ENCODE assay signal across 1 cellular context in the genomic region with DNA sequence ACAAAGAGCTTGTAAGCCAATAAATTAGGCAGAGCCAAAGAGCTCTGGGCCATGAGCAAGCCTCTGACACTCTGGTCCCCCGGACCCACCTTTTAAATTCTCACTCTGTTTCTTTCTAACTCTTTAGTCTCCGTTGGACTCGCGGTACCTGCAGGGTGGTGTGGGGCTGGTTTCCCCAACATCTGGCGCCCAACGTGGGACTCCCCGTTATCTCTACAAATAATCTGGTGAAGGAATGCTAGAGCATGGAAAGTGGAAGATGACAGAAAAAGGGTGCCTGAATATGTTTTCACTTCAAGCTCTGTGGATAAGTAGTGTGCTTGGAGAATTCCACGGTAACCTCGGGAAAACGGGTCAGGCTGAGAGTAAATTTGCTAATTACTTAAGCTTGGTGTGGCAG.
TF ChIP-seq lines count a peak whose summit lies in the region.

No MANE protein-coding gene starts in this region.

TF ChIP-seq in HEK293, 187 proteins besides CTCF, POLR2A, EP300 and RAD21 (continued from another document and continues in another):
- TF ChIP-seq, protein P1, sequence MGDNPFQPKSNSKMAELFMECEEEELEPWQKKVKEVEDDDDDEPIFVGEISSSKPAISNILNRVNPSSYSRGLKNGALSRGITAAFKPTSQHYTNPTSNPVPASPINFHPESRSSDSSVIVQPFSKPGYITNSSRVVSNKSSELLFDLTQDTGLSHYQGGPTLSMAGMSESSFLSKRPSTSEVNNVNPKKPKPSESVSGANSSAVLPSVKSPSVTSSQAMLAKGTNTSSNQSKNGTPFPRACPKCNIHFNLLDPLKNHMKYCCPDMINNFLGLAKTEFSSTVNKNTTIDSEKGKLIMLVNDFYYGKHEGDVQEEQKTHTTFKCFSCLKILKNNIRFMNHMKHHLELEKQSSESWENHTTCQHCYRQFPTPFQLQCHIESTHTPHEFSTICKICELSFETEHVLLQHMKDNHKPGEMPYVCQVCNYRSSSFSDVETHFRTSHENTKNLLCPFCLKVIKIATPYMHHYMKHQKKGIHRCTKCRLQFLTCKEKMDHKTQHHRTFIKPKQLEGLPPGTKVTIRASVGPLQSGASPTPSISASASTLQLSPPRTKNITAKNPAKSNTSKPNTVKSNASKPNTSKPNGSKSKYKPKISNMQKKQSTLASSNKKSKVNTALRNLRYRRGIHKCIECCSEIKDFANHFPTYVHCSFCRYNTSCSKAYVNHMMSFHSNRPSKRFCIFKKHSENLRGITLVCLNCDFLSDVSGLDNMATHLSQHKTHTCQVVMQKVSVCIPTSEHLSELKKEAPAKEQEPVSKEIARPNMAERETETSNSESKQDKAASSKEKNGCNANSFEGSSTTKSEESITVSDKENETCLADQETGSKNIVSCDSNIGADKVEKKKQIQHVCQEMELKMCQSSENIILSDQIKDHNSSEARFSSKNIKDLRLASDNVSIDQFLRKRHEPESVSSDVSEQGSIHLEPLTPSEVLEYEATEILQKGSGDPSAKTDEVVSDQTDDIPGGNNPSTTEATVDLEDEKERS (tag by site-specific recombination; IDR thresholded peaks at IDR 0.05): 0 out of 2 replicates have a peak, but pooled peaks have one; percentile 81
- TF ChIP-seq ZNF776 (tag by site-specific recombination; IDR thresholded peaks at IDR 0.05; ENCODE audit: borderline replicate concordance): no peak
- TF ChIP-seq ZNF423 (tag by site-specific recombination; IDR thresholded peaks at IDR 0.05): no peak
- TF ChIP-seq ZNF549 (tag by site-specific recombination; IDR thresholded peaks at IDR 0.05): no peak
- TF ChIP-seq ZBTB20 (tag by site-specific recombination; IDR thresholded peaks at IDR 0.05): no peak
- TF ChIP-seq GLI4 (tag by site-specific recombination; IDR thresholded peaks at IDR 0.05): no peak
- no peak for TF ChIP-seq ZFP3 (tag by site-specific recombination; IDR thresholded peaks at IDR 0.05; ENCODE audit: low read depth)
- no peak for TF ChIP-seq HOXD13 (CRISPR knock-in tag; IDR thresholded peaks at IDR 0.05; ENCODE audit: borderline replicate concordance)
- TF ChIP-seq ZNF48 (tag by site-specific recombination; IDR thresholded peaks at IDR 0.05): no peak
- TF ChIP-seq SCRT1 (tag by site-specific recombination; IDR thresholded peaks at IDR 0.05; ENCODE audit: borderline replicate concordance): no peak
- TF ChIP-seq, protein P2, sequence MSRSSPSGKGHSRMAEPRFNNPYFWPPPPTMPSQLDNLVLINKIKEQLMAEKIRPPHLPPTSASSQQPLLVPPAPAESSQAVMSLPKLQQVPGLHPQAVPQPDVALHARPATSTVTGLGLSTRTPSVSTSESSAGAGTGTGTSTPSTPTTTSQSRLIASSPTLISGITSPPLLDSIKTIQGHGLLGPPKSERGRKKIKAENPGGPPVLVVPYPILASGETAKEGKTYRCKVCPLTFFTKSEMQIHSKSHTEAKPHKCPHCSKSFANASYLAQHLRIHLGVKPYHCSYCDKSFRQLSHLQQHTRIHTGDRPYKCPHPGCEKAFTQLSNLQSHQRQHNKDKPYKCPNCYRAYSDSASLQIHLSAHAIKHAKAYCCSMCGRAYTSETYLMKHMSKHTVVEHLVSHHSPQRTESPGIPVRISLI (tag by site-specific recombination; IDR thresholded peaks at IDR 0.05): no peak
- TF ChIP-seq ZNF16 (tag by site-specific recombination; IDR thresholded peaks at IDR 0.05; ENCODE audit: low read depth): no peak
- TF ChIP-seq ZNF211 (tag by site-specific recombination; IDR thresholded peaks at IDR 0.05; ENCODE audit: low read depth): 0 out of 2 replicates have a peak, but pooled peaks have one; percentile 22
- no peak for TF ChIP-seq REPIN1 (tag by site-specific recombination; IDR thresholded peaks at IDR 0.05; ENCODE audit: low read depth)
- TF ChIP-seq ZBTB17 (tag by site-specific recombination; IDR thresholded peaks at IDR 0.05): no peak
- TF ChIP-seq MZF1 (tag by site-specific recombination; IDR thresholded peaks at IDR 0.05; ENCODE audit: borderline replicate concordance): no peak
- no peak for TF ChIP-seq ZNF157 (tag by site-specific recombination; IDR thresholded peaks at IDR 0.05)
- TF ChIP-seq ZNF324 (tag by site-specific recombination; IDR thresholded peaks at IDR 0.05): no peak
- TF ChIP-seq, protein P3, sequence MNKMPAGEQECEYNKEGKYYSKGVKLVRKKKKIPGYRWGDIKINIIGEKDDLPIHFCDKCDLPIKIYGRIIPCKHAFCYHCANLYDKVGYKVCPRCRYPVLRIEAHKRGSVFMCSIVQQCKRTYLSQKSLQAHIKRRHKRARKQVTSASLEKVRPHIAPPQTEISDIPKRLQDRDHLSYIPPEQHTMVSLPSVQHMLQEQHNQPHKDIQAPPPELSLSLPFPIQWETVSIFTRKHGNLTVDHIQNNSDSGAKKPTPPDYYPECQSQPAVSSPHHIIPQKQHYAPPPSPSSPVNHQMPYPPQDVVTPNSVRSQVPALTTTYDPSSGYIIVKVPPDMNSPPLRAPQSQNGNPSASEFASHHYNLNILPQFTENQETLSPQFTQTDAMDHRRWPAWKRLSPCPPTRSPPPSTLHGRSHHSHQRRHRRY (tag by site-specific recombination; IDR thresholded peaks at IDR 0.05): no peak
- TF ChIP-seq ZNF785 (tag by site-specific recombination; IDR thresholded peaks at IDR 0.05): no peak
- TF ChIP-seq, protein P4, sequence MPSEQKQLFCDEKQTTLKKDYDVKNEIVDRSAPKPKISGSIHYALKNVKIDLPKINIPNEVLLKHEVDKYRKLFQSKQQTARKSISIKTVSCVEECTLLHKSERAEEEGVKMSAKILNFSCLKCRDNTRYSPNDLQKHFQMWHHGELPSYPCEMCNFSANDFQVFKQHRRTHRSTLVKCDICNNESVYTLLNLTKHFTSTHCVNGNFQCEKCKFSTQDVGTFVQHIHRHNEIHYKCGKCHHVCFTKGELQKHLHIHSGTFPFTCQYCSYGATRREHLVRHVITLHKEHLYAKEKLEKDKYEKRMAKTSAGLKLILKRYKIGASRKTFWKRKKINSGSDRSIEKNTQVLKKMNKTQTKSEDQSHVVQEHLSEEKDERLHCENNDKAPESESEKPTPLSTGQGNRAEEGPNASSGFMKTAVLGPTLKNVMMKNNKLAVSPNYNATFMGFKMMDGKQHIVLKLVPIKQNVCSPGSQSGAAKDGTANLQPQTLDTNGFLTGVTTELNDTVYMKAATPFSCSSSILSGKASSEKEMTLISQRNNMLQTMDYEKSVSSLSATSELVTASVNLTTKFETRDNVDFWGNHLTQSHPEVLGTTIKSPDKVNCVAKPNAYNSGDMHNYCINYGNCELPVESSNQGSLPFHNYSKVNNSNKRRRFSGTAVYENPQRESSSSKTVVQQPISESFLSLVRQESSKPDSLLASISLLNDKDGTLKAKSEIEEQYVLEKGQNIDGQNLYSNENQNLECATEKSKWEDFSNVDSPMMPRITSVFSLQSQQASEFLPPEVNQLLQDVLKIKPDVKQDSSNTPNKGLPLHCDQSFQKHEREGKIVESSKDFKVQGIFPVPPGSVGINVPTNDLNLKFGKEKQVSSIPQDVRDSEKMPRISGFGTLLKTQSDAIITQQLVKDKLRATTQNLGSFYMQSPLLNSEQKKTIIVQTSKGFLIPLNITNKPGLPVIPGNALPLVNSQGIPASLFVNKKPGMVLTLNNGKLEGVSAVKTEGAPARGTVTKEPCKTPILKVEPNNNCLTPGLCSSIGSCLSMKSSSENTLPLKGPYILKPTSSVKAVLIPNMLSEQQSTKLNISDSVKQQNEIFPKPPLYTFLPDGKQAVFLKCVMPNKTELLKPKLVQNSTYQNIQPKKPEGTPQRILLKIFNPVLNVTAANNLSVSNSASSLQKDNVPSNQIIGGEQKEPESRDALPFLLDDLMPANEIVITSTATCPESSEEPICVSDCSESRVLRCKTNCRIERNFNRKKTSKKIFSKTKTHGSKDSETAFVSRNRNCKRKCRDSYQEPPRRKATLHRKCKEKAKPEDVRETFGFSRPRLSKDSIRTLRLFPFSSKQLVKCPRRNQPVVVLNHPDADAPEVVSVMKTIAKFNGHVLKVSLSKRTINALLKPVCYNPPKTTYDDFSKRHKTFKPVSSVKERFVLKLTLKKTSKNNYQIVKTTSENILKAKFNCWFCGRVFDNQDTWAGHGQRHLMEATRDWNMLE (tag by site-specific recombination; conservative IDR thresholded peaks at IDR 0.05; ENCODE audit: low read depth): peak; percentile 23; the same call in 1 of the 2 replicates
- TF ChIP-seq, protein P5, sequence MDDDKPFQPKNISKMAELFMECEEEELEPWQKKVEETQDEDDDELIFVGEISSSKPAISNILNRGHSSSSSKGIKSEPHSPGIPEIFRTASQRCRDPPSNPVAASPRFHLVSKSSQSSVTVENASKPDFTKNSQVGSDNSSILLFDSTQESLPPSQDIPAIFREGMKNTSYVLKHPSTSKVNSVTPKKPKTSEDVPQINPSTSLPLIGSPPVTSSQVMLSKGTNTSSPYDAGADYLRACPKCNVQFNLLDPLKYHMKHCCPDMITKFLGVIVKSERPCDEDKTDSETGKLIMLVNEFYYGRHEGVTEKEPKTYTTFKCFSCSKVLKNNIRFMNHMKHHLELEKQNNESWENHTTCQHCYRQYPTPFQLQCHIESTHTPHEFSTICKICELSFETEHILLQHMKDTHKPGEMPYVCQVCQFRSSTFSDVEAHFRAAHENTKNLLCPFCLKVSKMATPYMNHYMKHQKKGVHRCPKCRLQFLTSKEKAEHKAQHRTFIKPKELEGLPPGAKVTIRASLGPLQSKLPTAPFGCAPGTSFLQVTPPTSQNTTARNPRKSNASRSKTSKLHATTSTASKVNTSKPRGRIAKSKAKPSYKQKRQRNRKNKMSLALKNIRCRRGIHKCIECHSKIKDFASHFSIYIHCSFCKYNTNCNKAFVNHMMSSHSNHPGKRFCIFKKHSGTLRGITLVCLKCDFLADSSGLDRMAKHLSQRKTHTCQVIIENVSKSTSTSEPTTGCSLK (tag by site-specific recombination; IDR thresholded peaks at IDR 0.05): no peak
- TF ChIP-seq ZNF239 (tag by site-specific recombination; IDR thresholded peaks at IDR 0.05): no peak
- TF ChIP-seq ZNF426 (tag by site-specific recombination; IDR thresholded peaks at IDR 0.05): no peak
- peak; percentile 51 for TF ChIP-seq ZNF529 (tag by site-specific recombination; IDR thresholded peaks at IDR 0.05; ENCODE audit: insufficient replicate concordance)
- no peak for TF ChIP-seq ZNF132 (tag by site-specific recombination; IDR thresholded peaks at IDR 0.05; ENCODE audit: borderline replicate concordance)
- no peak for TF ChIP-seq ZNF302 (tag by site-specific recombination; IDR thresholded peaks at IDR 0.05; ENCODE audit: low read depth)
- no peak for TF ChIP-seq MEIS1 (CRISPR knock-in tag; IDR thresholded peaks at IDR 0.05; ENCODE audit: borderline replicate concordance)
- TF ChIP-seq ZNF555 (tag by site-specific recombination; conservative IDR thresholded peaks at IDR 0.05): peak; percentile 19; the same call in 1 of the 2 replicates
- no peak for TF ChIP-seq ZNF138 (tag by site-specific recombination; IDR thresholded peaks at IDR 0.05; ENCODE audit: borderline replicate concordance)
- TF ChIP-seq SP2 (tag by site-specific recombination; IDR thresholded peaks at IDR 0.05): no peak
- TF ChIP-seq ZNF561 (tag by site-specific recombination; IDR thresholded peaks at IDR 0.05; ENCODE audit: borderline replicate concordance): no peak
- no peak for TF ChIP-seq RBAK (tag by site-specific recombination; IDR thresholded peaks at IDR 0.05)
- TF ChIP-seq ZBTB21 (tag by site-specific recombination; IDR thresholded peaks at IDR 0.05): no peak
- TF ChIP-seq ZNF248 (tag by site-specific recombination; IDR thresholded peaks at IDR 0.05): no peak
- TF ChIP-seq ZXDB (tag by site-specific recombination; IDR thresholded peaks at IDR 0.05): no peak
- peak; percentile 55; the same call in 1 of the 2 replicates for TF ChIP-seq ZNF548 (tag by site-specific recombination; IDR thresholded peaks at IDR 0.05)
- no peak for TF ChIP-seq ZFP37 (tag by site-specific recombination; IDR thresholded peaks at IDR 0.05)
- no peak for TF ChIP-seq ZNF777 (tag by site-specific recombination; IDR thresholded peaks at IDR 0.05; ENCODE audit: borderline replicate concordance)
- no peak for TF ChIP-seq SP7 (tag by site-specific recombination; IDR thresholded peaks at IDR 0.05)
- no peak for TF ChIP-seq ZEB2 (tag by site-specific recombination; IDR thresholded peaks at IDR 0.05)
- no peak for TF ChIP-seq ZNF274 (IDR thresholded peaks at IDR 0.05; ENCODE audit: low read length)
- no peak for TF ChIP-seq ZNF274 (tag by site-specific recombination; IDR thresholded peaks at IDR 0.05; ENCODE audit: borderline replicate concordance)
- TF ChIP-seq ZNF202 (tag by site-specific recombination; IDR thresholded peaks at IDR 0.05; ENCODE audit: borderline replicate concordance): no peak
- no peak for TF ChIP-seq ZNF501 (tag by site-specific recombination; IDR thresholded peaks at IDR 0.05)
- TF ChIP-seq ZBTB1 (tag by site-specific recombination; IDR thresholded peaks at IDR 0.05): no peak
- 0 out of 2 replicates have a peak, but pooled peaks have one; percentile 65 for TF ChIP-seq ZNF610 (tag by site-specific recombination; IDR thresholded peaks at IDR 0.05; ENCODE audit: borderline replicate concordance)
- TF ChIP-seq GLIS2 (tag by site-specific recombination; IDR thresholded peaks at IDR 0.05): no peak
- TF ChIP-seq, protein P6, sequence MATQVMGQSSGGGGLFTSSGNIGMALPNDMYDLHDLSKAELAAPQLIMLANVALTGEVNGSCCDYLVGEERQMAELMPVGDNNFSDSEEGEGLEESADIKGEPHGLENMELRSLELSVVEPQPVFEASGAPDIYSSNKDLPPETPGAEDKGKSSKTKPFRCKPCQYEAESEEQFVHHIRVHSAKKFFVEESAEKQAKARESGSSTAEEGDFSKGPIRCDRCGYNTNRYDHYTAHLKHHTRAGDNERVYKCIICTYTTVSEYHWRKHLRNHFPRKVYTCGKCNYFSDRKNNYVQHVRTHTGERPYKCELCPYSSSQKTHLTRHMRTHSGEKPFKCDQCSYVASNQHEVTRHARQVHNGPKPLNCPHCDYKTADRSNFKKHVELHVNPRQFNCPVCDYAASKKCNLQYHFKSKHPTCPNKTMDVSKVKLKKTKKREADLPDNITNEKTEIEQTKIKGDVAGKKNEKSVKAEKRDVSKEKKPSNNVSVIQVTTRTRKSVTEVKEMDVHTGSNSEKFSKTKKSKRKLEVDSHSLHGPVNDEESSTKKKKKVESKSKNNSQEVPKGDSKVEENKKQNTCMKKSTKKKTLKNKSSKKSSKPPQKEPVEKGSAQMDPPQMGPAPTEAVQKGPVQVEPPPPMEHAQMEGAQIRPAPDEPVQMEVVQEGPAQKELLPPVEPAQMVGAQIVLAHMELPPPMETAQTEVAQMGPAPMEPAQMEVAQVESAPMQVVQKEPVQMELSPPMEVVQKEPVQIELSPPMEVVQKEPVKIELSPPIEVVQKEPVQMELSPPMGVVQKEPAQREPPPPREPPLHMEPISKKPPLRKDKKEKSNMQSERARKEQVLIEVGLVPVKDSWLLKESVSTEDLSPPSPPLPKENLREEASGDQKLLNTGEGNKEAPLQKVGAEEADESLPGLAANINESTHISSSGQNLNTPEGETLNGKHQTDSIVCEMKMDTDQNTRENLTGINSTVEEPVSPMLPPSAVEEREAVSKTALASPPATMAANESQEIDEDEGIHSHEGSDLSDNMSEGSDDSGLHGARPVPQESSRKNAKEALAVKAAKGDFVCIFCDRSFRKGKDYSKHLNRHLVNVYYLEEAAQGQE (tag by site-specific recombination; IDR thresholded peaks at IDR 0.05): no peak
- TF ChIP-seq, protein P7, sequence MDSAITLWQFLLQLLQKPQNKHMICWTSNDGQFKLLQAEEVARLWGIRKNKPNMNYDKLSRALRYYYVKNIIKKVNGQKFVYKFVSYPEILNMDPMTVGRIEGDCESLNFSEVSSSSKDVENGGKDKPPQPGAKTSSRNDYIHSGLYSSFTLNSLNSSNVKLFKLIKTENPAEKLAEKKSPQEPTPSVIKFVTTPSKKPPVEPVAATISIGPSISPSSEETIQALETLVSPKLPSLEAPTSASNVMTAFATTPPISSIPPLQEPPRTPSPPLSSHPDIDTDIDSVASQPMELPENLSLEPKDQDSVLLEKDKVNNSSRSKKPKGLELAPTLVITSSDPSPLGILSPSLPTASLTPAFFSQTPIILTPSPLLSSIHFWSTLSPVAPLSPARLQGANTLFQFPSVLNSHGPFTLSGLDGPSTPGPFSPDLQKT (IDR thresholded peaks at IDR 0.05; ENCODE audit: borderline replicate concordance, low read depth, low read length): no peak
